14 cellular contexts compared by ENCODE assay signal in genomic region chr9:85248514-85249312, GRCh38.
DNase-seq lines count a peak whose midpoint lies in the region; ATAC-seq and TF ChIP-seq lines count a peak whose summit lies in the region.
"Had no signal": no experiment of that assay in that cellular context is flagged by ENCODE, and none has a peak within 500 bp of the region (broad histone marks: within the 10 kb centered on the region; RNA-seq: fewer than 3 reads in every experiment).

No MANE protein-coding gene starts in this region.

- no peak for TF ChIP-seq CTCF in cardiac fibroblast (IDR thresholded peaks at IDR 0.05; ENCODE audit: low read depth, low read length)
- TF ChIP-seq CTCF in GM10266 (IDR thresholded peaks at IDR 0.05; ENCODE audit: control insufficient read depth, insufficient read depth, low read depth, missing control alignments) = no peak

- no peak overlapping the region for H3K4me3 ChIP-seq in cardiac fibroblast (replicated peaks in 1 of 2; ENCODE audit: low read depth in 2 of 2, low read length in 2 of 2)
- H3K4me3 ChIP-seq: body of pancreas, tibial nerve had no signal

- no peak for ATAC-seq in HG03521 (IDR thresholded peaks at IDR 0.05; ENCODE audit: unreplicated experiment)
- ATAC-seq: activated T-helper 17 cell treated with anti-CD3 and anti-CD28 coated beads, Interleukin-2, amount 50 U/mL, for 72 hours; body of pancreas had no signal

- DNase-seq in AG08395 (ENCODE audit: low spot score) (peak; percentile 62), HS-5 (ENCODE audit: low read depth) (peak; percentile 29), cardiac fibroblast (ENCODE audit: low read depth in 2 of 2) (peak; percentile 3 to 73), kidney tubule cell (ENCODE audit: low spot score) (peak; percentile 76), GM10266 (ENCODE audit: extremely low spot score) (no peak), pons (ENCODE audit: low spot score) (no peak), amniotic stem cell (lab: John Stamatoyannopoulos, UW) (no peak)
- DNase-seq: activated CD4-positive, alpha-beta memory T cell treated with anti-CD3 and anti-CD28 coated beads, Interleukin-2, amount 10 ng/mL, durations not matched to agents 7 days and 5 days; body of pancreas; DMS153; NCI-H1436 had no signal

Comparison
In these comparisons a context has a peak if more than half of its experiments do, and no peak if none do; other contexts are left out.
1. DNase-seq: peak in AG08395 (single experiment), HS-5 (single experiment), cardiac fibroblast (2 of 2) and kidney tubule cell (single experiment); none in GM10266 (single experiment), pons (single experiment) and amniotic stem cell (single experiment).